8 cellular contexts compared by ENCODE assay signal in genomic region chr1:85259118-85259865, GRCh38. TPM values are rescaled to one million over a fixed set of nuclear protein-coding genes. Genes with fewer than 3 reads are reported as not detected.
DNase-seq lines count a peak whose midpoint lies in the region; ATAC-seq and TF ChIP-seq lines count a peak whose summit lies in the region.

C1orf52 (minus strand) TSS chr1:85259662; CDS start chr1:85259633, 29 bp downstream.

- H3K4me3 ChIP-seq in liver (ENCODE audit: low read depth in 1 of 3, low read length in 3 of 3), result peak within 1 kb of the TSS; percentile 89 to 93 (median 91)

- H3K4me1 ChIP-seq in liver (ENCODE audit: control insufficient read depth in 4 of 4, insufficient read depth in 4 of 4, low read length in 3 of 4), result peaks cover 2 to 43% (median 28%) of the 10 kb centered on the region in 4 donors

- no peaks in the 10 kb centered on the region for H3K9me3 Mint-ChIP-seq in CD4-positive, alpha-beta T cell

- H3K27ac ChIP-seq in CD4-positive, alpha-beta T cell (ENCODE audit: low read depth, low read length), result peak within 1 kb of the TSS; percentile 47
- H3K27ac ChIP-seq in liver (ENCODE audit: low read depth in 1 of 2, low read length in 2 of 2), result peak within 1 kb of the TSS; percentile 12 to 63

- peak within 1 kb of the TSS; percentile 99 for H3K4me3 Mint-ChIP-seq in CD4-positive, alpha-beta T cell

- no peaks in the 10 kb centered on the region for H3K27me3 Mint-ChIP-seq in CD4-positive, alpha-beta T cell

- no peaks in the 10 kb centered on the region for H3K9me3 ChIP-seq in CD4-positive, alpha-beta T cell (ENCODE audit: control insufficient read depth, low read length)
- H3K9me3 ChIP-seq in liver (ENCODE audit: control insufficient read depth in 4 of 4, low read length in 3 of 4), result no peaks in the 10 kb centered on the region

- peak; percentile 92 to 99 (median 95) for DNase-seq in CD4-positive, alpha-beta T cell
- DNase-seq in NCI-H774 (lab: John Stamatoyannopoulos, UW), result peak; percentile 89
- peak; percentile 95 to 97 for DNase-seq in activated CD4-positive, alpha-beta T cell treated with anti-CD3 and anti-CD28 coated beads, Interleukin-2, amount 50 U/mL, for 48 hours
- DNase-seq in dermis microvascular lymphatic vessel endothelial cell (ENCODE audit: low read depth in 2 of 2), result peak; percentile 84 to 94
- DNase-seq in stimulated activated CD4-positive, alpha-beta T cell treated with anti-CD3 and anti-CD28 coated beads, Interleukin-4, amount 100 ng/mL, for 24 hours, result peak; percentile 96

- under 1% methylated on average over 64 of the region's 64 CpGs for WGBS in liver

- H3K27ac Mint-ChIP-seq in CD4-positive, alpha-beta T cell, result peak within 1 kb of the TSS; percentile 95

- POLR2A ChIA-PET in CD4-positive, alpha-beta T cell (lab: Charles Lee), result interaction anchor here (0.6 to 6.1 kb wide), 12 partner anchors 11 to 558 kb away, joined by 3 to 104 read pairs (median 6); partner anchors contain the start of gene BCL10

- peak within 1 kb of the TSS; percentile 49 to 82 for H3K9ac ChIP-seq in liver (ENCODE audit: low read depth in 1 of 2, low read length in 2 of 2)

- H3K4me1 Mint-ChIP-seq in CD4-positive, alpha-beta T cell (ENCODE audit: low read depth), result peaks cover 41% of the 10 kb centered on the region

- CTCF ChIA-PET in CD4-positive, alpha-beta T cell (lab: Charles Lee), result interaction anchor here (0.6 to 6.3 kb wide), 21 partner anchors 9 to 324 kb away, joined by 3 to 119 read pairs (median 4); partner anchors contain the start of genes BCL10 and SYDE2

- TF ChIP-seq CTCF in CD4-positive, alpha-beta T cell (IDR thresholded peaks at IDR 0.05), result peak; percentile 97
- peak; percentile 91 for TF ChIP-seq CTCF in liver (IDR thresholded peaks at IDR 0.05; ENCODE audit: low read depth, low read length, missing input control)

- ATAC-seq in CD4-positive, alpha-beta T cell (ENCODE audit: poor library complexity), result peak; percentile 93
- ATAC-seq in GM19397 (IDR thresholded peaks at IDR 0.05; ENCODE audit: unreplicated experiment), result peak; percentile 99
- peak; percentile 99 for ATAC-seq in HG03571 (IDR thresholded peaks at IDR 0.05; ENCODE audit: unreplicated experiment)

- intact Hi-C loops in CD4-positive, alpha-beta T cell (cut with DNase I, micrococcal nuclease), result loop anchor here (1.0 to 10.0 kb wide), 7 partner anchors 18 to 1446 kb away; partner anchors contain the start of genes SYDE2 (in 2 of the 2), BCL10 (in 1 of the 2) and SH3GLB1 (in 1 of the 2)

- TF ChIP-seq RAD21 in liver (IDR thresholded peaks at IDR 0.05), result peak; percentile 76 to 85

- H3K36me3 ChIP-seq in liver (ENCODE audit: control insufficient read depth in 4 of 4, insufficient read depth in 3 of 4, low read depth in 1 of 4, low read length in 3 of 4), result peaks cover 0 to 8% (median 5%) of the 10 kb centered on the region in 4 donors

- H3K27me3 ChIP-seq in CD4-positive, alpha-beta T cell (ENCODE audit: control insufficient read depth, insufficient read depth, low read length), result no peaks in the 10 kb centered on the region
- no peaks in the 10 kb centered on the region for H3K27me3 ChIP-seq in liver (ENCODE audit: control insufficient read depth in 4 of 4, insufficient read depth in 4 of 4, low read length in 3 of 4)

- H3K36me3 Mint-ChIP-seq in CD4-positive, alpha-beta T cell (ENCODE audit: low read depth), result peaks cover 62% of the 10 kb centered on the region

TF ChIP-seq in liver, 16 proteins besides CTCF, POLR2A, EP300 and RAD21:
- TF ChIP-seq JUND (IDR thresholded peaks at IDR 0.05), result no peak
- TF ChIP-seq HNF4G (IDR thresholded peaks at IDR 0.05), result no peak
- no peak for TF ChIP-seq HNF4A (conservative IDR thresholded peaks at IDR 0.05)
- no peak for TF ChIP-seq ZBTB33 (IDR thresholded peaks at IDR 0.05)
- no peak for TF ChIP-seq TAF1 (conservative IDR thresholded peaks at IDR 0.05)
- peak; percentile 95 for TF ChIP-seq YY1 (IDR thresholded peaks at IDR 0.05)
- TF ChIP-seq, protein P1, sequence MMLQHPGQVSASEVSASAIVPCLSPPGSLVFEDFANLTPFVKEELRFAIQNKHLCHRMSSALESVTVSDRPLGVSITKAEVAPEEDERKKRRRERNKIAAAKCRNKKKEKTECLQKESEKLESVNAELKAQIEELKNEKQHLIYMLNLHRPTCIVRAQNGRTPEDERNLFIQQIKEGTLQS (IDR thresholded peaks at IDR 0.05), result no peak
- no peak for TF ChIP-seq NR2F2 (IDR thresholded peaks at IDR 0.05)
- peak; percentile 65 for TF ChIP-seq SP1 (IDR thresholded peaks at IDR 0.05)
- peak in 1 of 2 donors; percentile 22 for TF ChIP-seq RXRA (IDR thresholded peaks at IDR 0.05)
- TF ChIP-seq FOXA1 (IDR thresholded peaks at IDR 0.05), result no peak
- peak; percentile 27 for TF ChIP-seq MAX (IDR thresholded peaks at IDR 0.05)
- TF ChIP-seq EGR1 (IDR thresholded peaks at IDR 0.05; ENCODE audit: low read depth in 2 of 2), result no peak
- no peak for TF ChIP-seq FOXA2 (IDR thresholded peaks at IDR 0.05)
- TF ChIP-seq, protein P2, sequence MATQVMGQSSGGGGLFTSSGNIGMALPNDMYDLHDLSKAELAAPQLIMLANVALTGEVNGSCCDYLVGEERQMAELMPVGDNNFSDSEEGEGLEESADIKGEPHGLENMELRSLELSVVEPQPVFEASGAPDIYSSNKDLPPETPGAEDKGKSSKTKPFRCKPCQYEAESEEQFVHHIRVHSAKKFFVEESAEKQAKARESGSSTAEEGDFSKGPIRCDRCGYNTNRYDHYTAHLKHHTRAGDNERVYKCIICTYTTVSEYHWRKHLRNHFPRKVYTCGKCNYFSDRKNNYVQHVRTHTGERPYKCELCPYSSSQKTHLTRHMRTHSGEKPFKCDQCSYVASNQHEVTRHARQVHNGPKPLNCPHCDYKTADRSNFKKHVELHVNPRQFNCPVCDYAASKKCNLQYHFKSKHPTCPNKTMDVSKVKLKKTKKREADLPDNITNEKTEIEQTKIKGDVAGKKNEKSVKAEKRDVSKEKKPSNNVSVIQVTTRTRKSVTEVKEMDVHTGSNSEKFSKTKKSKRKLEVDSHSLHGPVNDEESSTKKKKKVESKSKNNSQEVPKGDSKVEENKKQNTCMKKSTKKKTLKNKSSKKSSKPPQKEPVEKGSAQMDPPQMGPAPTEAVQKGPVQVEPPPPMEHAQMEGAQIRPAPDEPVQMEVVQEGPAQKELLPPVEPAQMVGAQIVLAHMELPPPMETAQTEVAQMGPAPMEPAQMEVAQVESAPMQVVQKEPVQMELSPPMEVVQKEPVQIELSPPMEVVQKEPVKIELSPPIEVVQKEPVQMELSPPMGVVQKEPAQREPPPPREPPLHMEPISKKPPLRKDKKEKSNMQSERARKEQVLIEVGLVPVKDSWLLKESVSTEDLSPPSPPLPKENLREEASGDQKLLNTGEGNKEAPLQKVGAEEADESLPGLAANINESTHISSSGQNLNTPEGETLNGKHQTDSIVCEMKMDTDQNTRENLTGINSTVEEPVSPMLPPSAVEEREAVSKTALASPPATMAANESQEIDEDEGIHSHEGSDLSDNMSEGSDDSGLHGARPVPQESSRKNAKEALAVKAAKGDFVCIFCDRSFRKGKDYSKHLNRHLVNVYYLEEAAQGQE (IDR thresholded peaks at IDR 0.05), result no peak
- TF ChIP-seq GABPA (IDR thresholded peaks at IDR 0.05 in 1 of 2, conservative IDR thresholded peaks at IDR 0.05 in 1 of 2), result peak; percentile 97

RNA-seq across cellular contexts. Expression of gene C1orf52, which starts in this region (rescaled TPM):
- total RNA-seq in CD4-positive, alpha-beta T cell, result 10 to 100 TPM; 62.4 to 66.6 TPM
- total RNA-seq in dermis microvascular lymphatic vessel endothelial cell, result 12.3 and 16.2 TPM in 2 replicates
- 1 to 10 TPM; 6.1 to 8.3 TPM for total RNA-seq in liver
- polyA plus RNA-seq in liver, result 10 to 100 TPM in 1 of 2 donors, 1 to 10 TPM in 1; 6.2 to 10.9 TPM

Comparison
In these comparisons a context has a peak if more than half of its experiments do, and no peak if none do; other contexts are left out.
1. Peak in every context shown above with its lines: DNase-seq, ATAC-seq, H3K4me3 ChIP-seq and H3K27ac ChIP-seq.